ENCODE assay signal across 9 cellular contexts in genomic region chr19:35045667-35046300, GRCh38. TPM values are rescaled to one million over a fixed set of nuclear protein-coding genes. Genes with fewer than 3 reads are reported as not detected.
DNase-seq lines count a peak whose midpoint lies in the region; ATAC-seq, FAIRE-seq and TF ChIP-seq lines count a peak whose summit lies in the region.
"Had no signal": no experiment of that assay in that cellular context is flagged by ENCODE, and none has a peak within 500 bp of the region (broad histone marks: within the 10 kb centered on the region; RNA-seq: fewer than 3 reads in every experiment).

No MANE protein-coding gene starts in this region.

- H3K27me3 ChIP-seq in gastroesophageal sphincter: peaks cover 25% of the 10 kb centered on the region
- H3K27me3 ChIP-seq in thyroid gland: no peaks in the 10 kb centered on the region

- 40 to 54% methylated on average over 1 to 6 of the region's 10 CpGs for WGBS in gastroesophageal sphincter (ENCODE audit: low coverage in 1 of 2), 2 donors
- 60 to 62% methylated on average over 9 to 10 of the region's 10 CpGs for WGBS in thyroid gland, 2 donors

- H3K4me3 ChIP-seq in gastroesophageal sphincter: no peak overlapping the region
- no peak overlapping the region for H3K4me3 ChIP-seq in thyroid gland (replicated peaks in 1 of 3)

- H3K4me1 ChIP-seq in gastroesophageal sphincter (peaks cover 0 to 25% (median 17%) of the 10 kb centered on the region in 3 donors), thyroid gland (peaks cover 17 to 21% of the 10 kb centered on the region in 2 donors)

- peak; percentile 80 for FAIRE-seq in HTR-8/SVneo (lab: Jason Lieb, UNC)

- in situ Hi-C loops in GM13976 (cut with MboI; ENCODE audit: low sequenced_read_pairs, unreplicated experiment): no loop called here

- H3K9me3 ChIP-seq in gastroesophageal sphincter: no peaks in the 10 kb centered on the region
- no peaks in the 10 kb centered on the region for H3K9me3 ChIP-seq in thyroid gland

- H3K27ac ChIP-seq in gastroesophageal sphincter (no peak overlapping the region), thyroid gland (no peak overlapping the region)

- DNase-seq in AG20443 (ENCODE audit: low spot score) (peak; percentile 78), GM13976 (ENCODE audit: low spot score) (peak; percentile 82), HTR-8/SVneo (ENCODE audit: insufficient read length, low spot score) (peak; percentile 56), thyroid gland (peak; percentile 30 to 36), COLO829 (ENCODE audit: low spot score) (no peak)
- peak; percentile 25 for DNase-seq in activated CD4-positive, alpha-beta T cell treated with anti-CD3 and anti-CD28 coated beads, Interleukin-2, amount 50 U/mL, for 1 hour

- TF ChIP-seq CTCF in GM13976 (IDR thresholded peaks at IDR 0.05; ENCODE audit: borderline replicate concordance, control extremely low read depth, extremely low read depth, insufficient read depth, missing control alignments) (no peak), gastroesophageal sphincter (IDR thresholded peaks at IDR 0.05) (peak in 1 of 4 experiments; percentile 14), thyroid gland (IDR thresholded peaks at IDR 0.05) (no peak)

- no peaks in the 10 kb centered on the region for H3K36me3 ChIP-seq in gastroesophageal sphincter
- no peaks in the 10 kb centered on the region for H3K36me3 ChIP-seq in thyroid gland

- ATAC-seq in gastroesophageal sphincter: peak; percentile 24
- ATAC-seq in HG02588 (IDR thresholded peaks at IDR 0.05; ENCODE audit: unreplicated experiment): no peak

- TF ChIP-seq POLR2A in gastroesophageal sphincter (IDR thresholded peaks at IDR 0.05) (no peak), thyroid gland (IDR thresholded peaks at IDR 0.05) (no peak)

- intact Hi-C loops in thyroid gland (cut with DNase I): no loop called here

- TF ChIP-seq EP300 in gastroesophageal sphincter (IDR thresholded peaks at IDR 0.05): no peak

RNA-seq across cellular contexts. Expression of gene HPN, which starts 4.3 kb away (rescaled TPM):
- total RNA-seq in gastroesophageal sphincter (1 to 10 TPM in 1 of 4 donors, under 1 TPM in 2, not detected in 1; 0.17 to 1.2 (median 0.27) TPM), thyroid gland (10 to 100 TPM; 16.3 to 19.3 (median 17.9) TPM)
- total RNA-seq: glomerular endothelial cell had no signal

RNA-seq across cellular contexts. Expression of gene SCN1B, which starts 15.5 kb away (rescaled TPM):
- 10 to 100 TPM in 2 of 4 donors, 1 to 10 TPM in 2; 5.3 to 13.2 (median 9.5) TPM for total RNA-seq in gastroesophageal sphincter
- 10 to 100 TPM in 2 of 4 donors, 1 to 10 TPM in 2; 5.7 to 19.6 (median 10.1) TPM for total RNA-seq in thyroid gland

RNA-seq across cellular contexts. Expression of gene GRAMD1A, which starts 45.7 kb away (rescaled TPM):
- total RNA-seq in gastroesophageal sphincter: 10 to 100 TPM; 22.0 to 40.0 (median 35.9) TPM
- total RNA-seq in thyroid gland: 10 to 100 TPM; 33.4 to 57.5 (median 47.0) TPM

Comparison
In these comparisons a context has a peak if more than half of its experiments do, and no peak if none do; other contexts are left out.
1. RNA of gene HPN, which starts 4.3 kb away (total RNA-seq): 16.3 to 19.3 TPM in thyroid gland; 0.17 to 1.2 TPM in gastroesophageal sphincter; every median in the first group is over 4 times any median in the second.